In the genomic region with DNA sequence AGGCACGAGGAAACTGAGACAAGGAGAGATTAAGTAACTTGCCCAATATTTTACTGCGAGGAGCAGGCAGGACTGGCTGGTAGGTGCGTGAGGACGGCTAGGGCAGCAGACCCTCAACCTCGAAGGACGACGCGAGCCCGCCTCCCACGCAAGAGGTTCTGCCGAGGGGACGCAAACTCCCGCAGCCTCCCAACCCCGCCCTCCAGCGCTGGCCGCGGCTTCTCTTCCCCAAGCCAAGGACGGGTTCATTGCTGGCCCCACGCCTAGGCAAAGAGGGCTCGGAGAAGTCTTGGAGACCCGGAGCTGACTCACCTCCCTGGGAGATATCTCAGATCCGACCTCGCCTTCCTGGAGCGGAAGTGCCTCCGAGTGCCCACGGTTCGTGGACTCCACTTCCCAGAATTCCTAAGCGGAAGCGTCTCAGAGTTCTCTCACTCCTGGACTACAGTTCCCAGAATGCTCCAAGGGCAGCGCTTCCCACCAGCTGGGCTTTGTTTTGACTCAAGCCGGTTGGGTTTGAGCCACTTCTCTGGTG, we compare ENCODE assay signal across 8 cellular contexts. TPM values are rescaled to one million over a fixed set of nuclear protein-coding genes. Genes with fewer than 3 reads are reported as not detected.
DNase-seq lines count a peak whose midpoint lies in the region; ATAC-seq and TF ChIP-seq lines count a peak whose summit lies in the region.

A gene (minus strand): TSS at position 367 of the 535 bp plus-strand sequence. CDS start 1,621 bp downstream, outside the sequence.

- H3K27me3 ChIP-seq in effector memory CD4-positive, alpha-beta T cell (replicated peaks; ENCODE audit: control insufficient read depth, insufficient read depth, low read length, poor library complexity, severe bottlenecking), result no peaks in the 10 kb centered on the region

- peak within 1 kb of the TSS; percentile 92 to 96 for H3K4me3 Mint-ChIP-seq in CD14-positive monocyte

- H3K27me3 Mint-ChIP-seq in CD14-positive monocyte (ENCODE audit: low read depth in 3 of 3), result peaks cover 1 to 3% (median 2%) of the 10 kb centered on the region in 3 donors

- TF ChIP-seq CTCF in CD14-positive monocyte (IDR thresholded peaks at IDR 0.05), result no peak

- DNase-seq in CD14-positive monocyte (ENCODE audit: low spot score) (peak; percentile 79), NCI-H82 (lab: John Stamatoyannopoulos, UW) (peak; percentile 98), lung microvascular endothelial cell (ENCODE audit: low read depth in 2 of 2) (peak; percentile 89 to 97)
- DNase-seq in activated CD8-positive, alpha-beta memory T cell treated with anti-CD3 and anti-CD28 coated beads for 1 hour (ENCODE audit: extremely low read depth in 1 of 2, low read depth in 1 of 2), result peak; percentile 21 to 44
- DNase-seq in effector memory CD4-positive, alpha-beta T cell, result peak; percentile 34 to 45 (median 37)
- DNase-seq in stimulated activated CD4-positive, alpha-beta T cell treated with anti-CD3 and anti-CD28 coated beads, TNF-alpha, amount 100 ng/mL, for 4 hours (ENCODE audit: low read depth in 3 of 3), result peak; percentile 43 to 59 (median 55)

- peaks cover 17 to 21% of the 10 kb centered on the region in 2 donors for H3K36me3 Mint-ChIP-seq in CD14-positive monocyte

- peaks cover 16 to 46% (median 38%) of the 10 kb centered on the region in 7 donors for H3K9me3 Mint-ChIP-seq in CD14-positive monocyte

- no peak within 1 kb of the TSS for H3K27ac ChIP-seq in effector memory CD4-positive, alpha-beta T cell (ENCODE audit: insufficient read depth, low read length, poor library complexity, severe bottlenecking)

- H3K4me3 ChIP-seq in effector memory CD4-positive, alpha-beta T cell (ENCODE audit: insufficient read depth, low read depth, low read length, poor library complexity, severe bottlenecking), result peak within 1 kb of the TSS; percentile 84

- H3K4me1 Mint-ChIP-seq in CD14-positive monocyte, result peaks cover 16% of the 10 kb centered on the region

- no peaks in the 10 kb centered on the region for H3K9me3 ChIP-seq in effector memory CD4-positive, alpha-beta T cell (ENCODE audit: control insufficient read depth, low read length)

- peak within 1 kb of the TSS in 5 of 7 donors; percentile 37 to 78 (median 64) for H3K27ac Mint-ChIP-seq in CD14-positive monocyte

- intact Hi-C loops in CD14-positive monocyte (cut with micrococcal nuclease), result no loop called here

- peaks cover 5% of the 10 kb centered on the region for H3K4me1 ChIP-seq in effector memory CD4-positive, alpha-beta T cell (ENCODE audit: control insufficient read depth, insufficient read depth, low read length, poor library complexity, severe bottlenecking)

- peak; percentile 91 for ATAC-seq in GM19395 (IDR thresholded peaks at IDR 0.05; ENCODE audit: unreplicated experiment)
- peak; percentile 80 for ATAC-seq in HG03571 (IDR thresholded peaks at IDR 0.05; ENCODE audit: unreplicated experiment)

- peaks cover 21% of the 10 kb centered on the region for H3K36me3 ChIP-seq in effector memory CD4-positive, alpha-beta T cell (ENCODE audit: control insufficient read depth, insufficient read depth, low read length)

RNA-seq across cellular contexts. Expression of the gene that starts here (rescaled TPM):
- polyA plus RNA-seq in CD14-positive monocyte, result under 1 TPM; 0.64 to 0.92 TPM
- total RNA-seq in lung microvascular endothelial cell, result 3.5 and 7.5 TPM in 2 replicates

Comparison
In these comparisons a context has a peak if more than half of its experiments do, and no peak if none do; other contexts are left out.
1. Peak in DNase-seq in CD14-positive monocyte; RNA of the gene not detected or under 1 TPM.
2. DNase-seq: peak in every context shown above with its lines; median percentile 98 in NCI-H82; 93 in lung microvascular endothelial cell; 79 in CD14-positive monocyte; 55 in stimulated activated CD4-positive, alpha-beta T cell treated with anti-CD3 and anti-CD28 coated beads, TNF-alpha, amount 100 ng/mL, for 4 hours; 37 in effector memory CD4-positive, alpha-beta T cell; 32 in activated CD8-positive, alpha-beta memory T cell treated with anti-CD3 and anti-CD28 coated beads for 1 hour.